Comparison of ENCODE assay signal across 13 cellular contexts in genomic region chr21:8992731-8993174, GRCh38.
DNase-seq lines count a peak whose midpoint lies in the region; ATAC-seq, FAIRE-seq and TF ChIP-seq lines count a peak whose summit lies in the region.
"Had no signal": no experiment of that assay in that cellular context is flagged by ENCODE, and none has a peak within 500 bp of the region (broad histone marks: within the 10 kb centered on the region; RNA-seq: fewer than 3 reads in every experiment).

No MANE protein-coding gene starts in this region.

- intact Hi-C loops in endothelial cell of umbilical vein (cut with micrococcal nuclease) (no loop called here), tibial artery (cut with DNase I; ENCODE audit: low total_unique reads) (no loop called here)

- DNase-seq in BE2C (peak; percentile 78), MG63 (peak; percentile 88), endothelial cell of umbilical vein (ENCODE audit: low read depth, low spot score) (peak; percentile 17), mesendoderm (no peak), GM12891 (ENCODE audit: insufficient read length, low spot score) (no peak), tibial artery (no peak)
- DNase-seq in naive thymus-derived CD8-positive, alpha-beta T cell, result no peak
- DNase-seq: activated CD4-positive, alpha-beta T cell treated with anti-CD3 and anti-CD28 coated beads for 1 hour; natural killer cell had no signal

- POLR2A ChIA-PET in endothelial cell of umbilical vein (lab: Charles Lee), result no interaction called here
- POLR2A ChIA-PET in naive thymus-derived CD8-positive, alpha-beta T cell (lab: Charles Lee), result no interaction called here

- H3K4me2 ChIP-seq in endothelial cell of umbilical vein (ENCODE audit: insufficient read depth, low read length) (no peak overlapping the region), mesendoderm (ENCODE audit: low read length) (no peak overlapping the region)
- H3K4me2 ChIP-seq: smooth muscle cell had no signal

- CTCF ChIA-PET in endothelial cell of umbilical vein (lab: Charles Lee), result no interaction called here

- H4K8ac ChIP-seq in mesendoderm (ENCODE audit: low read depth, low read length), result no peak overlapping the region

- H3K9ac ChIP-seq in endothelial cell of umbilical vein (replicated peaks; ENCODE audit: extremely low read depth, insufficient read depth, low read length) (no peak overlapping the region), mesendoderm (ENCODE audit: low read length) (no peak overlapping the region)

- H3K23ac ChIP-seq in mesendoderm (ENCODE audit: low read length), result no peak overlapping the region

- H3K36me3 ChIP-seq in BE2C (no peaks in the 10 kb centered on the region), MG63 (no peaks in the 10 kb centered on the region), endothelial cell of umbilical vein (ENCODE audit: control insufficient read depth in 2 of 2, extremely low read depth in 1 of 2, insufficient read depth in 2 of 2, low read length in 2 of 2) (no peaks in the 10 kb centered on the region), mesendoderm (ENCODE audit: control insufficient read depth, insufficient read depth, low read length) (no peaks in the 10 kb centered on the region), tibial artery (no peaks in the 10 kb centered on the region)

- no peak overlapping the region for H3K27ac Mint-ChIP-seq in naive thymus-derived CD8-positive, alpha-beta T cell
- H3K27ac Mint-ChIP-seq: natural killer cell had no signal

- H3K79me1 ChIP-seq in mesendoderm (ENCODE audit: low read length), result no peaks in the 10 kb centered on the region

- H3K56ac ChIP-seq in mesendoderm (ENCODE audit: low read length), result no peak overlapping the region

- no peak overlapping the region for H2BK15ac ChIP-seq in mesendoderm (replicated peaks; ENCODE audit: low read depth)

- H3K27me3 Mint-ChIP-seq in naive thymus-derived CD8-positive, alpha-beta T cell, result peaks cover 29 to 71% (median 47%) of the 10 kb centered on the region in 5 donors

- ATAC-seq in HG02610 (IDR thresholded peaks at IDR 0.05; ENCODE audit: unreplicated experiment), result no peak
- ATAC-seq in naive thymus-derived CD8-positive, alpha-beta T cell, result no peak

- no peak overlapping the region for H2AFZ ChIP-seq in endothelial cell of umbilical vein (ENCODE audit: low read depth, low read length)

- no peak overlapping the region for H2AK5ac ChIP-seq in mesendoderm (ENCODE audit: low read length)

- WGBS in mesendoderm (ENCODE audit: extremely low coverage, insufficient coverage, low lambda C conversion rate), result no CpG with 5 or more reads among the region's 6 CpGs

- peaks cover 12% of the 10 kb centered on the region for H3K27me3 ChIP-seq in BE2C
- peaks cover 2% of the 10 kb centered on the region; the same call in 1 of the 2 replicates for H3K27me3 ChIP-seq in MG63
- no peaks in the 10 kb centered on the region for H3K27me3 ChIP-seq in endothelial cell of umbilical vein (ENCODE audit: control insufficient read depth in 2 of 2, insufficient read depth in 2 of 2, low read length in 2 of 2)
- H3K27me3 ChIP-seq in mesendoderm (ENCODE audit: insufficient read depth, low read length, poor library complexity), result no peaks in the 10 kb centered on the region
- peaks cover 0 to 23% of the 10 kb centered on the region in 2 donors for H3K27me3 ChIP-seq in tibial artery

- no peak overlapping the region for H3K4ac ChIP-seq in mesendoderm (ENCODE audit: low read depth, low read length)

- H3K36me3 Mint-ChIP-seq in naive thymus-derived CD8-positive, alpha-beta T cell, result peaks cover 0 to 49% (median 13%) of the 10 kb centered on the region in 3 donors

- peaks cover 24 to 58% (median 39%) of the 10 kb centered on the region in 9 donors for H3K9me3 Mint-ChIP-seq in naive thymus-derived CD8-positive, alpha-beta T cell

- dilution Hi-C loops in endothelial cell of umbilical vein (cut with MboI; ENCODE audit: extremely low pct_ligation_motif_present, low sequenced_read_pairs), result no loop called here

- TF ChIP-seq POLR2A in endothelial cell of umbilical vein (IDR thresholded peaks at IDR 0.05; ENCODE audit: low read depth, low read length) (no peak), GM12891 (IDR thresholded peaks at IDR 0.05; ENCODE audit: low read depth, low read length) (no peak)

- peaks cover 0 to 17% (median 2%) of the 10 kb centered on the region in 4 donors for H3K4me1 Mint-ChIP-seq in naive thymus-derived CD8-positive, alpha-beta T cell
- H3K4me1 Mint-ChIP-seq: natural killer cell had no signal

- TF ChIP-seq CTCF in BE2C (IDR thresholded peaks at IDR 0.05; ENCODE audit: low read depth, low read length) (no peak), endothelial cell of umbilical vein (IDR thresholded peaks at IDR 0.05; ENCODE audit: extremely low read depth in 1 of 2, insufficient read depth in 1 of 2, low read depth in 1 of 2, low read length in 2 of 2) (no peak), tibial artery (IDR thresholded peaks at IDR 0.05) (no peak)

- H3K4me3 Mint-ChIP-seq in naive thymus-derived CD8-positive, alpha-beta T cell, result no peak overlapping the region
- H3K4me3 Mint-ChIP-seq: natural killer cell had no signal

- H3K9me1 ChIP-seq in endothelial cell of umbilical vein (replicated peaks; ENCODE audit: control insufficient read depth, extremely low read depth, insufficient read depth, low read length), result no peaks in the 10 kb centered on the region

- H3K79me2 ChIP-seq in endothelial cell of umbilical vein (ENCODE audit: control insufficient read depth, insufficient read depth, low read length) (no peaks in the 10 kb centered on the region), mesendoderm (ENCODE audit: control insufficient read depth, insufficient read depth, low read length) (no peaks in the 10 kb centered on the region)

- H3K4me3 ChIP-seq in BE2C (ENCODE audit: low read depth, low read length), result no peak overlapping the region
- H3K4me3 ChIP-seq in MG63, result no peak overlapping the region
- H3K4me3 ChIP-seq in endothelial cell of umbilical vein (replicated peaks in 1 of 3; ENCODE audit: insufficient read depth in 1 of 3, low read depth in 1 of 3, low read length in 3 of 3), result no peak overlapping the region
- H3K4me3 ChIP-seq in mesendoderm (ENCODE audit: low read length), result peak overlapping the region; percentile 27
- no peak overlapping the region for H3K4me3 ChIP-seq in tibial artery
- H3K4me3 ChIP-seq: SK-N-MC, smooth muscle cell had no signal

- H2BK5ac ChIP-seq in mesendoderm (ENCODE audit: low read length), result no peak overlapping the region

- H2BK120ac ChIP-seq in mesendoderm (ENCODE audit: low read depth, low read length), result no peak overlapping the region

- H3K9me3 ChIP-seq in BE2C, result no peaks in the 10 kb centered on the region
- 0 out of 2 replicates have a peak, but pooled peaks cover 2% of the 10 kb centered on the region for H3K9me3 ChIP-seq in MG63
- H3K9me3 ChIP-seq in endothelial cell of umbilical vein (replicated peaks; ENCODE audit: control insufficient read depth, insufficient read depth, low read length), result peaks cover 37% of the 10 kb centered on the region
- H3K9me3 ChIP-seq in tibial artery, result peaks cover 0 to 3% (median 0%) of the 10 kb centered on the region in 3 donors

- no peak overlapping the region for H3K27ac ChIP-seq in endothelial cell of umbilical vein (ENCODE audit: insufficient read depth, low read depth, low read length)
- no peak overlapping the region for H3K27ac ChIP-seq in mesendoderm (ENCODE audit: low read depth, low read length)
- no peak overlapping the region for H3K27ac ChIP-seq in tibial artery
- H3K27ac ChIP-seq: SK-N-MC had no signal

- H3K18ac ChIP-seq in mesendoderm (ENCODE audit: low read length), result no peak overlapping the region

- no peak overlapping the region for H4K5ac ChIP-seq in mesendoderm (ENCODE audit: low read length)

- BruUV-seq in endothelial cell of umbilical vein (replicated peaks; lab: Mats Ljungman, UMichigan), result no TSS peak

- no peak for FAIRE-seq in endothelial cell of umbilical vein (lab: Jason Lieb, UNC)
- FAIRE-seq in GM12891 (lab: Jason Lieb, UNC), result no peak
- FAIRE-seq: keratinocyte had no signal

- H4K20me1 ChIP-seq in endothelial cell of umbilical vein (replicated peaks; ENCODE audit: control insufficient read depth, extremely low read depth, insufficient read depth, low read length), result no peaks in the 10 kb centered on the region

- no peaks in the 10 kb centered on the region for H3K4me1 ChIP-seq in BE2C
- no peaks in the 10 kb centered on the region for H3K4me1 ChIP-seq in endothelial cell of umbilical vein (ENCODE audit: control insufficient read depth, extremely low read depth, insufficient read depth, low read length)
- H3K4me1 ChIP-seq in mesendoderm (ENCODE audit: control insufficient read depth, low read depth, low read length), result no peaks in the 10 kb centered on the region
- H3K4me1 ChIP-seq in tibial artery, result no peaks in the 10 kb centered on the region

TF ChIP-seq in endothelial cell of umbilical vein, 7 proteins besides CTCF, POLR2A, EP300 and RAD21 (continues in another document):
- no peak for TF ChIP-seq JUN (IDR thresholded peaks at IDR 0.05; ENCODE audit: borderline replicate concordance, insufficient read depth, insufficient read length, low read depth)
- no peak for TF ChIP-seq GATA2 (IDR thresholded peaks at IDR 0.05; ENCODE audit: insufficient read depth, insufficient read length, low read depth, low read length)
- TF ChIP-seq FOS (IDR thresholded peaks at IDR 0.05; ENCODE audit: borderline replicate concordance, insufficient read depth, low read length), result no peak
- no peak for TF ChIP-seq EZH2 (IDR thresholded peaks at IDR 0.05; ENCODE audit: borderline replicate concordance, low read depth, low read length, severe bottlenecking)
- TF ChIP-seq MYC (IDR thresholded peaks at IDR 0.05; ENCODE audit: low read depth, low read length), result no peak
- TF ChIP-seq, protein P1, sequence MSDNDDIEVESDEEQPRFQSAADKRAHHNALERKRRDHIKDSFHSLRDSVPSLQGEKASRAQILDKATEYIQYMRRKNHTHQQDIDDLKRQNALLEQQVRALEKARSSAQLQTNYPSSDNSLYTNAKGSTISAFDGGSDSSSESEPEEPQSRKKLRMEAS (IDR thresholded peaks at IDR 0.05; ENCODE audit: insufficient read depth, insufficient read length), result no peak

TF ChIP-seq in GM12891, 5 proteins besides CTCF, POLR2A, EP300 and RAD21:
- TF ChIP-seq TAF1 (IDR thresholded peaks at IDR 0.05; ENCODE audit: low read depth, low read length) (no peak), PAX5 (IDR thresholded peaks at IDR 0.05; ENCODE audit: insufficient read depth, low read length, severe bottlenecking) (no peak), POU2F2 (IDR thresholded peaks at IDR 0.05; ENCODE audit: low read depth, low read length) (no peak), SPI1 (IDR thresholded peaks at IDR 0.05; ENCODE audit: low read depth, low read length) (no peak), POLR2AphosphoS5 (IDR thresholded peaks at IDR 0.05; ENCODE audit: low read depth, low read length) (no peak)

Comparison
In these comparisons a context has a peak if more than half of its experiments do, and no peak if none do; other contexts are left out.
1. DNase-seq: peak in BE2C (single experiment), MG63 (single experiment) and endothelial cell of umbilical vein (single experiment); none in mesendoderm (single experiment), GM12891 (single experiment), naive thymus-derived CD8-positive, alpha-beta T cell (0 of 10) and tibial artery (0 of 2).